Comparison of ENCODE assay signal across 8 cellular contexts in the genomic region with DNA sequence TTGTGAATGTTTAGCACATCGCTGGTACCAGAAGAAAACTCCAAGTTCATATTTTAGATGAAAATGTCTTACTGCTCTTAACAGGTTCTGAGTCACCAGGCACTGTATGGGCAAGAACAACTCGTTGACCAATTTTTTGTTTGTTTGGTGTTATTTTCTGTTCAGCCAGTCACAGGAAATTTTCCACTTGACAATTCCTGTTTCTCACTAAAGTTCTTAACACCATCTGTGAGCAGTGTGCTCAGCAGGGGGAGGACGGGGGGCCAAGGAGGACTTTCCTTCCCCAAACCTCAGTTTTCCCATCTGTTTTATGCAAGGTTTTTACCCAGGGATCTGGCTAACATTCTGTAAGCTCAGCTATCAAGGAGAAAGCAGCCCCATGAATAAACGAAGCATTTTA. TPM values are rescaled to one million over a fixed set of nuclear protein-coding genes. Genes with fewer than 3 reads are reported as not detected.
DNase-seq lines count a peak whose midpoint lies in the region; ATAC-seq and TF ChIP-seq lines count a peak whose summit lies in the region.

No MANE protein-coding gene starts in this region.

- H2AFZ ChIP-seq in neuron (ENCODE audit: low read depth, low read length): no peak overlapping the region

- H3K27me3 ChIP-seq in BLaER1 (peaks cover 23% of the 10 kb centered on the region), neuron (ENCODE audit: insufficient read depth, low read length) (no peaks in the 10 kb centered on the region), BE2C (peaks cover 42% of the 10 kb centered on the region)

- no peak overlapping the region for H3K4me3 ChIP-seq in BLaER1
- H3K4me3 ChIP-seq in epithelial cell of esophagus (ENCODE audit: low read length): peak overlapping the region; percentile 13
- H3K4me3 ChIP-seq in neuron (ENCODE audit: low read length): peak overlapping the region; percentile 85
- no peak overlapping the region for H3K4me3 ChIP-seq in BE2C (ENCODE audit: low read depth, low read length)

- H3K4me1 ChIP-seq in BLaER1 (peaks cover 45% of the 10 kb centered on the region), neuron (ENCODE audit: insufficient read depth, low read length) (peaks cover 56% of the 10 kb centered on the region), BE2C (no peaks in the 10 kb centered on the region)

- H3K9me3 Mint-ChIP-seq in activated T-cell treated with anti-CD3 and anti-CD28 coated beads, Interleukin-2, amount 50 U/mL, for 72 hours: no peaks in the 10 kb centered on the region

- H3K36me3 Mint-ChIP-seq in activated T-cell treated with anti-CD3 and anti-CD28 coated beads, Interleukin-2, amount 50 U/mL, for 72 hours (ENCODE audit: insufficient read depth in 2 of 2): no peaks in the 10 kb centered on the region

- peaks cover 7% of the 10 kb centered on the region for H3K4me1 Mint-ChIP-seq in activated T-cell treated with anti-CD3 and anti-CD28 coated beads, Interleukin-2, amount 50 U/mL, for 72 hours (ENCODE audit: low read depth)

- no peak overlapping the region for H3K27ac Mint-ChIP-seq in activated T-cell treated with anti-CD3 and anti-CD28 coated beads, Interleukin-2, amount 50 U/mL, for 72 hours

- H3K9ac ChIP-seq in BLaER1: no peak overlapping the region

- H3K4me2 ChIP-seq in BLaER1: peak overlapping the region; percentile 58

- H4K20me1 ChIP-seq in BLaER1: no peaks in the 10 kb centered on the region

- H3K4me3 Mint-ChIP-seq in activated T-cell treated with anti-CD3 and anti-CD28 coated beads, Interleukin-2, amount 50 U/mL, for 72 hours: no peak overlapping the region

- H3K9me3 ChIP-seq in BLaER1: no peaks in the 10 kb centered on the region
- no peaks in the 10 kb centered on the region for H3K9me3 ChIP-seq in neuron (ENCODE audit: low read length)
- no peaks in the 10 kb centered on the region for H3K9me3 ChIP-seq in BE2C

- peaks cover 70% of the 10 kb centered on the region for H3K27me3 Mint-ChIP-seq in activated T-cell treated with anti-CD3 and anti-CD28 coated beads, Interleukin-2, amount 50 U/mL, for 72 hours (ENCODE audit: low read depth)

- H3K36me3 ChIP-seq in BLaER1: no peaks in the 10 kb centered on the region
- H3K36me3 ChIP-seq in neuron (ENCODE audit: insufficient read depth, low read length): no peaks in the 10 kb centered on the region
- no peaks in the 10 kb centered on the region for H3K36me3 ChIP-seq in BE2C

- DNase-seq in NCI-H69 (lab: John Stamatoyannopoulos, UW) (peak; percentile 65), epithelial cell of esophagus (ENCODE audit: low read depth) (peak; percentile 75), BE2C (no peak)
- DNase-seq in stimulated activated naive CD4-positive, alpha-beta T cell treated with Interleukin-2 at 50 U/mL for 16 hours (lab: John Stamatoyannopoulos, UW): no peak
- no peak for DNase-seq in activated T-cell treated with anti-CD3 and anti-CD28 coated beads, Interleukin-2, amount 50 U/mL, for 72 hours

- H3K27ac ChIP-seq in BLaER1: no peak overlapping the region

- TF ChIP-seq CTCF in epithelial cell of esophagus (IDR thresholded peaks at IDR 0.05; ENCODE audit: insufficient read depth, low read depth, low read length, missing control alignments) (no peak), BE2C (IDR thresholded peaks at IDR 0.05; ENCODE audit: low read depth, low read length) (no peak)

- ATAC-seq in GM19035 (IDR thresholded peaks at IDR 0.05; ENCODE audit: unreplicated experiment): no peak
- no peak for ATAC-seq in activated T-cell treated with anti-CD3 and anti-CD28 coated beads, Interleukin-2, amount 50 U/mL, for 72 hours (replicated peaks in 1 of 2)

RNA-seq across cellular contexts. Expression of gene NUAK1, which starts 3.0 kb away (rescaled TPM):
- polyA plus RNA-seq in BE2C (2012; ENCODE audit: insufficient read depth, insufficient read length, low read depth): 0.94 TPM
- total RNA-seq in activated T-cell treated with anti-CD3 and anti-CD28 coated beads, Interleukin-2, amount 50 U/mL, for 72 hours: under 1 TPM; 0.14 TPM

Comparison
In these comparisons a context has a peak if more than half of its experiments do, and no peak if none do; other contexts are left out.
1. H3K4me3 ChIP-seq: peak in epithelial cell of esophagus (single experiment) and neuron (single experiment); none in BLaER1 (single experiment) and BE2C (single experiment).
2. DNase-seq: peak in NCI-H69 (single experiment) and epithelial cell of esophagus (single experiment); none in stimulated activated naive CD4-positive, alpha-beta T cell treated with Interleukin-2 at 50 U/mL for 16 hours (single experiment), BE2C (single experiment) and activated T-cell treated with anti-CD3 and anti-CD28 coated beads, Interleukin-2, amount 50 U/mL, for 72 hours (0 of 2).